ENCODE assay signal across 7 cellular contexts in genomic region chr19:3365093-3365446, GRCh38. TPM values are rescaled to one million over a fixed set of nuclear protein-coding genes. Genes with fewer than 3 reads are reported as not detected.
DNase-seq lines count a peak whose midpoint lies in the region; ATAC-seq and TF ChIP-seq lines count a peak whose summit lies in the region.

No MANE protein-coding gene starts in this region.

- H3K27ac ChIP-seq in left lung (peak overlapping the region; percentile 90 to 92), stomach (peak overlapping the region; percentile 95 to 100 (median 99))

- H3K27me3 ChIP-seq in left lung (no peaks in the 10 kb centered on the region), stomach (no peaks in the 10 kb centered on the region)

- TF ChIP-seq CTCF in HFFc6 (IDR thresholded peaks at IDR 0.05) (no peak; the same call in 1 of the 2 replicates), left lung (IDR thresholded peaks at IDR 0.05) (no peak), stomach (IDR thresholded peaks at IDR 0.05) (no peak)

- WGBS in stomach, 5 donors: 75 to 90% (median 85%) methylated on average over 2 of the region's 2 CpGs; no CpG with 5 or more reads in 1 of the 5 donors

- H3K36me3 Mint-ChIP-seq in HFFc6 (ENCODE audit: low read depth): no peaks in the 10 kb centered on the region
- no peaks in the 10 kb centered on the region for H3K36me3 Mint-ChIP-seq in activated T-helper 1 cell treated with anti-CD3 and anti-CD28 coated beads, Interleukin-12 subunit alpha, Interleukin-12 subunit beta, Interleukin-2, Interleukin-4 antibody, amounts not matched to agents 30 ng/mL and 10 ng/mL and 1 ng/mL, durations not matched to agents 14 hours and 24 hours and 36 hours (ENCODE audit: low read depth)

- no peaks in the 10 kb centered on the region for H3K9me3 ChIP-seq in left lung
- H3K9me3 ChIP-seq in stomach: no peaks in the 10 kb centered on the region

- TF ChIP-seq POLR2A in stomach (IDR thresholded peaks at IDR 0.05): no peak

- H3K27me3 Mint-ChIP-seq in HFFc6 (ENCODE audit: insufficient read depth): peaks cover 4% of the 10 kb centered on the region; the same call in 1 of the 2 replicates
- peaks cover 37% of the 10 kb centered on the region for H3K27me3 Mint-ChIP-seq in activated T-helper 1 cell treated with anti-CD3 and anti-CD28 coated beads, Interleukin-12 subunit alpha, Interleukin-12 subunit beta, Interleukin-2, Interleukin-4 antibody, amounts not matched to agents 30 ng/mL and 10 ng/mL and 1 ng/mL, durations not matched to agents 14 hours and 24 hours and 36 hours (ENCODE audit: insufficient read depth)

- intact Hi-C loops in activated T-helper 1 cell treated with anti-CD3 and anti-CD28 coated beads, Interleukin-12 subunit alpha, Interleukin-12 subunit beta, Interleukin-2, Interleukin-4 antibody, amounts not matched to agents 30 ng/mL and 10 ng/mL and 1 ng/mL, durations not matched to agents 14 hours and 24 hours and 36 hours (cut with micrococcal nuclease): no loop called here
- intact Hi-C loops in left lung (cut with DNase I) (no loop called here), stomach (cut with DNase I; ENCODE audit: low total_unique reads) (loop anchor here (10.0 kb wide), 1 partner anchor 50 kb away; no protein-coding TSS in a partner anchor)

- H3K27ac Mint-ChIP-seq in HFFc6: peak overlapping the region; percentile 83
- H3K27ac Mint-ChIP-seq in activated T-helper 1 cell treated with anti-CD3 and anti-CD28 coated beads, Interleukin-12 subunit alpha, Interleukin-12 subunit beta, Interleukin-2, Interleukin-4 antibody, amounts not matched to agents 30 ng/mL and 10 ng/mL and 1 ng/mL, durations not matched to agents 14 hours and 24 hours and 36 hours: peak overlapping the region; percentile 2

- H3K36me3 ChIP-seq in left lung (no peaks in the 10 kb centered on the region), stomach (no peaks in the 10 kb centered on the region)

- ATAC-seq in left lung: no peak
- no peak for ATAC-seq in GM21526 (IDR thresholded peaks at IDR 0.05; ENCODE audit: low FRiP score, unreplicated experiment)
- no peak for ATAC-seq in HG02970 (IDR thresholded peaks at IDR 0.05; ENCODE audit: low FRiP score, unreplicated experiment)

- no peaks in the 10 kb centered on the region for H3K9me3 Mint-ChIP-seq in HFFc6
- no peaks in the 10 kb centered on the region for H3K9me3 Mint-ChIP-seq in activated T-helper 1 cell treated with anti-CD3 and anti-CD28 coated beads, Interleukin-12 subunit alpha, Interleukin-12 subunit beta, Interleukin-2, Interleukin-4 antibody, amounts not matched to agents 30 ng/mL and 10 ng/mL and 1 ng/mL, durations not matched to agents 14 hours and 24 hours and 36 hours

- peak overlapping the region; percentile 88 for H3K4me3 Mint-ChIP-seq in HFFc6
- H3K4me3 Mint-ChIP-seq in activated T-helper 1 cell treated with anti-CD3 and anti-CD28 coated beads, Interleukin-12 subunit alpha, Interleukin-12 subunit beta, Interleukin-2, Interleukin-4 antibody, amounts not matched to agents 30 ng/mL and 10 ng/mL and 1 ng/mL, durations not matched to agents 14 hours and 24 hours and 36 hours: peak overlapping the region; percentile 37

- H3K4me1 Mint-ChIP-seq in HFFc6 (ENCODE audit: low read depth): peaks cover 51% of the 10 kb centered on the region
- H3K4me1 Mint-ChIP-seq in activated T-helper 1 cell treated with anti-CD3 and anti-CD28 coated beads, Interleukin-12 subunit alpha, Interleukin-12 subunit beta, Interleukin-2, Interleukin-4 antibody, amounts not matched to agents 30 ng/mL and 10 ng/mL and 1 ng/mL, durations not matched to agents 14 hours and 24 hours and 36 hours (ENCODE audit: low read depth): peaks cover 26% of the 10 kb centered on the region

- H3K4me3 ChIP-seq in left lung (no peak overlapping the region), stomach (peak overlapping the region in 3 of 4 donors; percentile 75 to 95 (median 82))

- TF ChIP-seq EP300 in stomach (IDR thresholded peaks at IDR 0.05): no peak

- DNase-seq in HFFc6 (no peak), left lung (no peak), stomach (no peak), inferior parietal cortex (ENCODE audit: extremely low spot score) (no peak)
- no peak for DNase-seq in activated T-helper 1 cell treated with anti-CD3 and anti-CD28 coated beads, Interleukin-12 subunit alpha, Interleukin-12 subunit beta, Interleukin-2, Interleukin-4 antibody, amounts not matched to agents 30 ng/mL and 10 ng/mL and 1 ng/mL, durations not matched to agents 14 hours and 24 hours and 36 hours (ENCODE audit: low spot score)

- H3K4me1 ChIP-seq in left lung (peaks cover 30 to 70% of the 10 kb centered on the region in 2 donors), stomach (peaks cover 54 to 86% (median 72%) of the 10 kb centered on the region in 4 donors)

RNA-seq across cellular contexts. Expression of gene NFIC, which starts 1.3 kb away (rescaled TPM):
- 100 to 1,000 TPM; 186 to 219 (median 211) TPM for total RNA-seq in HFFc6 (2021; fragmentation: NEBNext Ultra II Directional; extraction: Animal tissue kit (Norgen Biotek cat#: 25700))
- 16.8 and 18.7 TPM in 2 replicates for total RNA-seq in activated T-helper 1 cell treated with anti-CD3 and anti-CD28 coated beads, Interleukin-12 subunit alpha, Interleukin-12 subunit beta, Interleukin-2, Interleukin-4 antibody, amounts not matched to agents 30 ng/mL and 10 ng/mL and 1 ng/mL, durations not matched to agents 14 hours and 24 hours and 36 hours
- total RNA-seq in left lung (100 to 1,000 TPM; 138 to 163 TPM), stomach (100 to 1,000 TPM in 2 of 5 donors, 10 to 100 TPM in 3; 32.3 to 251 (median 94.2) TPM)
- 10 to 100 TPM; 16.7 to 61.5 (median 34.2) TPM for polyA plus RNA-seq in stomach

Comparison
In these comparisons a context has a peak if more than half of its experiments do, and no peak if none do; other contexts are left out.
1. H3K4me3 ChIP-seq: peak in stomach (3 of 4); none in left lung (0 of 2).